In genomic region chr17:59811209-59811608, GRCh38 we compare ENCODE assay signal across 28 cellular contexts.
DNase-seq lines count a peak whose midpoint lies in the region; ATAC-seq, FAIRE-seq and TF ChIP-seq lines count a peak whose summit lies in the region.
"Had no signal": no experiment of that assay in that cellular context is flagged by ENCODE, and none has a peak within 500 bp of the region (broad histone marks: within the 10 kb centered on the region; RNA-seq: fewer than 3 reads in every experiment).

No MANE protein-coding gene starts in this region.

- TF ChIP-seq POLR2A in H54 (IDR thresholded peaks at IDR 0.05; ENCODE audit: low read depth, low read length): no peak
- TF ChIP-seq POLR2A in vagina (IDR thresholded peaks at IDR 0.05): no peak

- H3K4me2 ChIP-seq in smooth muscle cell: no peak overlapping the region

- H4K20me1 ChIP-seq in smooth muscle cell (ENCODE audit: low read depth): no peaks in the 10 kb centered on the region

- CTCF ChIA-PET in Panc1 (lab: Charles Lee): no interaction called here

- H3K4me1 ChIP-seq in Panc1 (ENCODE audit: control insufficient read depth, insufficient read depth, low read length) (peaks cover 19% of the 10 kb centered on the region), smooth muscle cell (ENCODE audit: low read depth) (no peaks in the 10 kb centered on the region), vagina (no peaks in the 10 kb centered on the region)
- H3K4me1 ChIP-seq: body of pancreas, thyroid gland had no signal

- FAIRE-seq in H54 (lab: Jason Lieb, UNC): peak; percentile 93
- FAIRE-seq: frontal cortex, islet of Langerhans had no signal

- in situ Hi-C loops in Panc1 (cut with HindIII; ENCODE audit: low pct_unique_long_range_greater_than_20kb, low sequenced_read_pairs): no loop called here

- POLR2A ChIA-PET in Panc1 (lab: Charles Lee): no interaction called here

- 79% methylated on average over 1 of the region's 1 CpG for WGBS in smooth muscle cell (ENCODE audit: low lambda C conversion rate)

- TF ChIP-seq CTCF in Panc1 (IDR thresholded peaks at IDR 0.05) (no peak), epithelial cell of esophagus (IDR thresholded peaks at IDR 0.05; ENCODE audit: insufficient read depth, low read depth, low read length, missing control alignments) (no peak), smooth muscle cell (IDR thresholded peaks at IDR 0.05; ENCODE audit: borderline replicate concordance, insufficient read depth, poor library complexity, severe bottlenecking) (no peak), vagina (IDR thresholded peaks at IDR 0.05) (no peak)

- H3K9me3 ChIP-seq in Panc1 (ENCODE audit: control insufficient read depth, insufficient read depth, low read depth, low read length): no peaks in the 10 kb centered on the region
- no peaks in the 10 kb centered on the region for H3K9me3 ChIP-seq in smooth muscle cell (replicated peaks; ENCODE audit: low read depth)
- no peaks in the 10 kb centered on the region for H3K9me3 ChIP-seq in vagina
- H3K9me3 ChIP-seq: body of pancreas, thyroid gland had no signal

- BruUV-seq in Panc1 (replicated peaks; lab: Mats Ljungman, UMichigan): no TSS peak

- H3K27me3 ChIP-seq in Panc1 (ENCODE audit: control insufficient read depth, insufficient read depth, low read length) (no peaks in the 10 kb centered on the region), smooth muscle cell (ENCODE audit: low read depth) (no peaks in the 10 kb centered on the region), vagina (no peaks in the 10 kb centered on the region), H7 (ENCODE audit: control insufficient read depth, insufficient read depth, low read length) (no peaks in the 10 kb centered on the region)
- H3K27me3 ChIP-seq: body of pancreas, thyroid gland had no signal

- H3F3A ChIP-seq in smooth muscle cell (ENCODE audit: low read depth): peaks cover 17% of the 10 kb centered on the region

- DNase-seq in H54 (ENCODE audit: insufficient read length, low spot score) (no peak), Panc1 (ENCODE audit: low read depth, low spot score) (no peak), epithelial cell of esophagus (ENCODE audit: low read depth) (peak; percentile 36), smooth muscle cell (lab: John Stamatoyannopoulos, UW; ENCODE audit: unreplicated experiment) (no peak), vagina (ENCODE audit: extremely low spot score in 2 of 2) (no peak), H7 (no peak), posterior cingulate gyrus (no peak)
- DNase-seq: activated CD4-positive, alpha-beta T cell treated with anti-CD3 and anti-CD28 coated beads, Interleukin-2, amount 10 ng/mL, durations not matched to agents 7 days and 5 days; activated CD8-positive, alpha-beta memory T cell treated with anti-CD3 and anti-CD28 coated beads, Interleukin-2, amount 50 U/mL, for 48 hours; AML-193; body of pancreas; CD8-positive, alpha-beta memory T cell; effector memory CD4-positive, alpha-beta T cell; GDM1; GOT3; hypothalamus; left ventricle myocardium superior; NCI-H1694; NCI-H2171 treated with DMSO at 0.1 percent for 48 hours; NCI-H524 treated with DMSO at 0.1 percent for 48 hours; stimulated activated CD4-positive, alpha-beta T cell treated with anti-CD3 and anti-CD28 coated beads, Interleukin-15, amount 100 ng/mL, for 24 hours; stimulated activated naive CD8-positive, alpha-beta T cell treated with anti-CD3 and anti-CD28 coated beads, Interleukin-15, amount 100 ng/mL, for 72 hours; thyroid gland had no signal

- H3K9ac ChIP-seq in smooth muscle cell (ENCODE audit: low read depth): no peak overlapping the region

- intact Hi-C loops in Panc1 (cut with micrococcal nuclease; ENCODE audit: unreplicated experiment): no loop called here
- intact Hi-C loops in vagina (cut with DNase I): no loop called here
- intact Hi-C loops in posterior cingulate gyrus (cut with DNase I): no loop called here

- H3K36me3 ChIP-seq in Panc1 (ENCODE audit: control insufficient read depth, insufficient read depth, low read length): peaks cover 4% of the 10 kb centered on the region; the same call in 1 of the 2 replicates
- peaks cover 9% of the 10 kb centered on the region for H3K36me3 ChIP-seq in smooth muscle cell (ENCODE audit: low read depth)
- peaks cover 0 to 7% of the 10 kb centered on the region in 2 donors for H3K36me3 ChIP-seq in vagina
- H3K36me3 ChIP-seq in H7 (replicated peaks; ENCODE audit: control insufficient read depth, insufficient read depth, low read length): peaks cover 1% of the 10 kb centered on the region; the same call in 1 of the 2 replicates

- peaks cover 15% of the 10 kb centered on the region for H3K79me2 ChIP-seq in smooth muscle cell (ENCODE audit: low read depth)

- ATAC-seq in Panc1: no peak
- ATAC-seq: body of pancreas; left ventricle myocardium superior; sciatic nerve; stimulated activated naive CD8-positive, alpha-beta T cell treated with anti-CD3 and anti-CD28 coated beads, Interleukin-15, amount 100 ng/mL, for 72 hours had no signal

- H3K4me3 ChIP-seq in Panc1 (ENCODE audit: low read depth in 2 of 2, low read length in 2 of 2) (no peak overlapping the region), epithelial cell of esophagus (ENCODE audit: low read length) (no peak overlapping the region), smooth muscle cell (no peak overlapping the region), vagina (no peak overlapping the region), H7 (ENCODE audit: insufficient read depth, low read depth, low read length) (no peak overlapping the region)
- H3K4me3 ChIP-seq: body of pancreas, thyroid gland had no signal

- no peak overlapping the region for H2AFZ ChIP-seq in smooth muscle cell (ENCODE audit: low read depth)

- peak overlapping the region; percentile 92 for H3K27ac ChIP-seq in Panc1 (ENCODE audit: low read length)
- peak overlapping the region; percentile 54 for H3K27ac ChIP-seq in smooth muscle cell (ENCODE audit: low read depth)
- no peak overlapping the region for H3K27ac ChIP-seq in vagina
- H3K27ac ChIP-seq: body of pancreas, RWPE1, thyroid gland, VCaP had no signal
